Comparison of ENCODE assay signal across 12 cellular contexts in genomic region chr13:60165391-60166099, GRCh38. TPM values are rescaled to one million over a fixed set of nuclear protein-coding genes. Genes with fewer than 3 reads are reported as not detected.
DNase-seq lines count a peak whose midpoint lies in the region; ATAC-seq and TF ChIP-seq lines count a peak whose summit lies in the region.
"Had no signal": no experiment of that assay in that cellular context is flagged by ENCODE, and none has a peak within 500 bp of the region (broad histone marks: within the 10 kb centered on the region; RNA-seq: fewer than 3 reads in every experiment).

No MANE protein-coding gene starts in this region.

- H3K4me3 ChIP-seq in ACC112 (ENCODE audit: low read depth, low read length) (peak overlapping the region; percentile 95), iPS-18a (ENCODE audit: low read length) (peak overlapping the region; percentile 91)

- H3K9me3 ChIP-seq in iPS-18a (ENCODE audit: control insufficient read depth, low read depth, low read length), result no peaks in the 10 kb centered on the region
- H3K9me3 ChIP-seq: SJSA1 had no signal

- no peak overlapping the region for H3K27ac ChIP-seq in ACC112 (ENCODE audit: low read depth, low read length)
- H3K27ac ChIP-seq in iPS-18a (ENCODE audit: low read length), result peak overlapping the region; percentile 95
- no peak overlapping the region for H3K27ac ChIP-seq in RWPE1
- H3K27ac ChIP-seq: SJSA1 had no signal

- peaks cover 20% of the 10 kb centered on the region for H3K4me1 Mint-ChIP-seq in activated T-helper 17 cell treated with anti-CD3 and anti-CD28 coated beads, Interleukin-2, amount 50 U/mL, for 72 hours

- peak; percentile 19 for DNase-seq in ELF-1 (ENCODE audit: low read depth, low spot score)
- no peak for DNase-seq in NCI-H774 (lab: John Stamatoyannopoulos, UW)
- DNase-seq in NCI-H1694 (lab: John Stamatoyannopoulos, UW), result no peak
- DNase-seq in RWPE1 (ENCODE audit: low spot score), result no peak
- DNase-seq: DMS79 treated with DMSO at 0.1 percent for 48 hours, left cardiac atrium, NCI-H2171 had no signal

- peaks cover 9% of the 10 kb centered on the region for H3K27me3 Mint-ChIP-seq in activated T-helper 17 cell treated with anti-CD3 and anti-CD28 coated beads, Interleukin-2, amount 50 U/mL, for 72 hours

- peak overlapping the region; percentile 98 for H3K4me3 Mint-ChIP-seq in activated T-helper 17 cell treated with anti-CD3 and anti-CD28 coated beads, Interleukin-2, amount 50 U/mL, for 72 hours

- no peaks in the 10 kb centered on the region for H3K27me3 ChIP-seq in ACC112 (ENCODE audit: insufficient read depth, low read length)
- H3K27me3 ChIP-seq in iPS-18a (ENCODE audit: control insufficient read depth, insufficient read depth, low read length), result no peaks in the 10 kb centered on the region
- H3K27me3 ChIP-seq: SJSA1 had no signal

- peaks cover 36% of the 10 kb centered on the region for H3K79me2 ChIP-seq in ACC112 (ENCODE audit: control insufficient read depth, insufficient read depth, low read length, unreplicated experiment)

- peak overlapping the region; percentile 93 for H3K27ac Mint-ChIP-seq in activated T-helper 17 cell treated with anti-CD3 and anti-CD28 coated beads, Interleukin-2, amount 50 U/mL, for 72 hours

- CTCF ChIA-PET in RWPE1 (lab: Yijun Ruan, JAX), result interaction anchor here (0.6 to 0.7 kb wide), 2 partner anchors 104 to 193 kb away, joined by 3 to 4 read pairs; no protein-coding TSS in a partner anchor

- ATAC-seq in activated T-helper 17 cell treated with anti-CD3 and anti-CD28 coated beads, Interleukin-2, amount 50 U/mL, for 72 hours (replicated peaks), result no peak
- ATAC-seq in HG02840 (IDR thresholded peaks at IDR 0.05; ENCODE audit: low FRiP score, unreplicated experiment), result no peak

- H3K4me1 ChIP-seq in ACC112 (ENCODE audit: control insufficient read depth, insufficient read depth, low read length, unreplicated experiment) (peaks cover 22% of the 10 kb centered on the region), iPS-18a (ENCODE audit: control insufficient read depth, low read depth, low read length) (peaks cover 22% of the 10 kb centered on the region)

- POLR2A ChIA-PET in RWPE1 (lab: Yijun Ruan, JAX; ENCODE audit: low non-redundant PET), result no interaction called here

- H3K36me3 ChIP-seq in ACC112 (ENCODE audit: insufficient read depth, low read length) (peaks cover 9% of the 10 kb centered on the region; the same call in 1 of the 2 replicates), iPS-18a (ENCODE audit: control insufficient read depth, low read depth, low read length) (no peaks in the 10 kb centered on the region)

- TF ChIP-seq CTCF in RWPE1 (conservative IDR thresholded peaks at IDR 0.05; ENCODE audit: low read depth), result no peak

- H3K9ac ChIP-seq in iPS-18a (ENCODE audit: low read length), result peak overlapping the region; percentile 94

- no peaks in the 10 kb centered on the region for H3K9me3 Mint-ChIP-seq in activated T-helper 17 cell treated with anti-CD3 and anti-CD28 coated beads, Interleukin-2, amount 50 U/mL, for 72 hours

- no peak overlapping the region for H2AFZ ChIP-seq in ACC112 (ENCODE audit: low read length, unreplicated experiment)

- H3K36me3 Mint-ChIP-seq in activated T-helper 17 cell treated with anti-CD3 and anti-CD28 coated beads, Interleukin-2, amount 50 U/mL, for 72 hours (ENCODE audit: low read depth), result peaks cover 5% of the 10 kb centered on the region

RNA-seq across cellular contexts. Expression of gene DIAPH3, which starts 1.8 kb away (rescaled TPM):
- 10 to 100 TPM; 23.8 to 31.0 TPM for total RNA-seq in activated T-helper 17 cell treated with anti-CD3 and anti-CD28 coated beads, Interleukin-2, amount 50 U/mL, for 72 hours
